In the genomic region with DNA sequence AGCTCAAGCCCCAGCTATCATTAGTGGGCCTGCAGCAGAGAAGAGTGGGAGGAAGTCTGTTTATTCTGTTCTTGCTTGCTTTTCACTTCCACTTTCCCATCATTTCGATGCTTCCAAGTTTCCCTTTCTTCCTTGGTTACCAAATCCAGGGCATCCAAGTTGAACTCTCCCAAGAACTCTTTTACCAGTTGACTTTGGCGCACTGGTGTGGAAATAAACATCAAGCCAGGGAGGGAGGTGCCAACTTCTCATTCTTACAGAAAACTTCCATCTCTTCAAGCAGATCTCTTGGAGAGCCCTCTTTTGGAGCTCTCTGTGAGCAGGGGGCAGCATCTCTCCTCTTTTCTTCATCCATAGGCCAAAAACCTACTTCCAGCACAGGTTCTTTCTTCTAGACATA, we compare ENCODE assay signal across 29 cellular contexts.
"Had no signal": no experiment of that assay in that cellular context is flagged by ENCODE, and none has a peak within 500 bp of the region (broad histone marks: within the 10 kb centered on the region; RNA-seq: fewer than 3 reads in every experiment).

No MANE protein-coding gene starts in this region.

- H3K4me3 ChIP-seq: adrenal gland, body of pancreas, esophagus squamous epithelium, gastrocnemius medialis, heart left ventricle had no signal

- H3K27ac ChIP-seq: adrenal gland, body of pancreas, epithelial cell of prostate, esophagus squamous epithelium, foreskin keratinocyte, gastrocnemius medialis, heart left ventricle had no signal

- DNase-seq: activated CD4-positive, alpha-beta memory T cell treated with anti-CD3 and anti-CD28 coated beads for 36 hours; activated CD4-positive, alpha-beta T cell treated with anti-CD3 and anti-CD28 coated beads for 36 hours; activated CD4-positive, alpha-beta T cell treated with anti-CD3 and anti-CD28 coated beads, Interleukin-2, amount 10 ng/mL, durations not matched to agents 24 days and 14 days; activated CD4-positive, CD25-positive, alpha-beta regulatory T cell; activated CD4-positive, CD25-positive, alpha-beta regulatory T cell treated with anti-CD3 and anti-CD28 coated beads, Interleukin-2, amount 50 U/mL, for 72 hours; activated CD8-positive, alpha-beta memory T cell treated with anti-CD3 and anti-CD28 coated beads, Interleukin-2, amount 10 ng/mL, durations not matched to agents 7 days and 5 days; activated CD8-positive, alpha-beta memory T cell treated with anti-CD3 and anti-CD28 coated beads, Interleukin-2, amount 50 U/mL, for 4 hours; activated CD8-positive, alpha-beta T cell treated with anti-CD3 and anti-CD28 coated beads, Interleukin-2, amount 10 ng/mL, durations not matched to agents 7 days and 5 days; activated effector memory CD4-positive, alpha-beta T cell treated with anti-CD3 and anti-CD28 coated beads, Interleukin-2, amount 50 U/mL, for 16 hours; activated naive CD4-positive, alpha-beta T cell treated with anti-CD3 and anti-CD28 coated beads for 36 hours; activated naive CD8-positive, alpha-beta T cell treated with anti-CD3 and anti-CD28 coated beads for 36 hours; activated naive CD8-positive, alpha-beta T cell treated with anti-CD3 and anti-CD28 coated beads, Interleukin-2, amount 50 U/mL, for 24 hours; activated T-cell treated with anti-CD3 and anti-CD28 coated beads, Interleukin-2, amount 50 U/mL, for 1 hour; activated T-cell treated with anti-CD3 and anti-CD28 coated beads, Interleukin-2, amount 50 U/mL, for 48 hours; adrenal gland; body of pancreas; caudate nucleus; cortex of kidney; dermis blood vessel endothelial cell; effector CD8-positive, alpha-beta T cell; esophagus squamous epithelium; foreskin keratinocyte; gastrocnemius medialis; glutamatergic neuron; heart left ventricle; T-helper 1 cell; T-helper 17 cell; T1000 had no signal

- H3K9me3 ChIP-seq: adrenal gland, body of pancreas, esophagus squamous epithelium, gastrocnemius medialis, heart left ventricle had no signal

- H3K27me3 ChIP-seq: adrenal gland, body of pancreas, esophagus squamous epithelium, foreskin keratinocyte, gastrocnemius medialis, heart left ventricle had no signal

- H3K4me1 ChIP-seq: adrenal gland, body of pancreas, esophagus squamous epithelium, foreskin keratinocyte, gastrocnemius medialis had no signal

- H3K36me3 ChIP-seq: adrenal gland, esophagus squamous epithelium, gastrocnemius medialis, heart left ventricle had no signal

- ATAC-seq: activated CD4-positive, alpha-beta T cell treated with anti-CD3 and anti-CD28 coated beads for 36 hours; activated CD8-positive, alpha-beta memory T cell treated with anti-CD3 and anti-CD28 coated beads, Interleukin-2, amount 10 ng/mL, durations not matched to agents 7 days and 5 days; activated CD8-positive, alpha-beta T cell treated with anti-CD3 and anti-CD28 coated beads, Interleukin-2, amount 10 ng/mL, durations not matched to agents 7 days and 5 days; activated naive CD8-positive, alpha-beta T cell treated with anti-CD3 and anti-CD28 coated beads, Interleukin-2, amount 50 U/mL, for 24 hours; body of pancreas; foreskin keratinocyte; gastrocnemius medialis; heart left ventricle; T-helper 17 cell had no signal
